ENCODE assay signal across 29 cellular contexts in genomic region chr12:131690320-131690719, GRCh38.
"Had no signal": no experiment of that assay in that cellular context is flagged by ENCODE, and none has a peak within 500 bp of the region (broad histone marks: within the 10 kb centered on the region; RNA-seq: fewer than 3 reads in every experiment).

No MANE protein-coding gene starts in this region.

- H3K27ac Mint-ChIP-seq: activated CD4-positive, alpha-beta T cell treated with anti-CD3 and anti-CD28 coated beads for 36 hours; activated CD8-positive, alpha-beta T cell treated with anti-CD3 and anti-CD28 coated beads for 36 hours; activated naive CD4-positive, alpha-beta T cell treated with anti-CD3 and anti-CD28 coated beads, Interleukin-2, amount 10 ng/mL, durations not matched to agents 7 days and 5 days; activated naive CD4-positive, alpha-beta T cell treated with anti-CD3 and anti-CD28 coated beads, Interleukin-2, amount 50 U/mL, for 72 hours; activated naive CD8-positive, alpha-beta T cell treated with anti-CD3 and anti-CD28 coated beads, Interleukin-2, amount 10 ng/mL, durations not matched to agents 7 days and 5 days; activated T-cell treated with anti-CD3 and anti-CD28 coated beads, Interleukin-2, amount 50 U/mL, for 24 hours; activated T-cell treated with anti-CD3 and anti-CD28 coated beads, Interleukin-2, amount 50 U/mL, for 72 hours; brain; dendritic cell treated with granulocyte-macrophage colony-stimulating factor and Interleukin-4, amounts not matched to agents 40 ng/mL and 50 ng/mL, for 4 days had no signal

- H3K9me3 ChIP-seq: ascending aorta, esophagus muscularis mucosa, gastrocnemius medialis, heart left ventricle had no signal

- ATAC-seq: activated CD4-positive, alpha-beta T cell treated with anti-CD3 and anti-CD28 coated beads for 36 hours; activated CD8-positive, alpha-beta T cell treated with anti-CD3 and anti-CD28 coated beads for 36 hours; activated naive CD4-positive, alpha-beta T cell treated with anti-CD3 and anti-CD28 coated beads, Interleukin-2, amount 50 U/mL, for 72 hours; activated T-cell treated with anti-CD3 and anti-CD28 coated beads, Interleukin-2, amount 50 U/mL, for 72 hours; foreskin keratinocyte; gastrocnemius medialis; heart left ventricle had no signal

- H3K4me3 ChIP-seq: ascending aorta, breast epithelium, cardiac muscle cell, coronary artery, dorsolateral prefrontal cortex, esophagus muscularis mucosa, gastrocnemius medialis, heart left ventricle had no signal

- H3K27me3 ChIP-seq: ascending aorta, cardiac muscle cell, foreskin keratinocyte had no signal

- H3K4me3 Mint-ChIP-seq: activated CD4-positive, alpha-beta T cell treated with anti-CD3 and anti-CD28 coated beads for 36 hours; activated CD8-positive, alpha-beta T cell treated with anti-CD3 and anti-CD28 coated beads for 36 hours; activated naive CD4-positive, alpha-beta T cell treated with anti-CD3 and anti-CD28 coated beads, Interleukin-2, amount 10 ng/mL, durations not matched to agents 7 days and 5 days; activated naive CD8-positive, alpha-beta T cell treated with anti-CD3 and anti-CD28 coated beads, Interleukin-2, amount 10 ng/mL, durations not matched to agents 7 days and 5 days; activated T-cell treated with anti-CD3 and anti-CD28 coated beads, Interleukin-2, amount 50 U/mL, for 24 hours; activated T-cell treated with anti-CD3 and anti-CD28 coated beads, Interleukin-2, amount 50 U/mL, for 72 hours; brain; central memory CD8-positive, alpha-beta T cell; dendritic cell treated with granulocyte-macrophage colony-stimulating factor and Interleukin-4, amounts not matched to agents 40 ng/mL and 50 ng/mL, for 4 days had no signal

- H3K9me3 Mint-ChIP-seq: activated T-cell treated with anti-CD3 and anti-CD28 coated beads, Interleukin-2, amount 50 U/mL, for 24 hours; central memory CD8-positive, alpha-beta T cell had no signal

- DNase-seq: activated CD4-positive, alpha-beta T cell treated with anti-CD3 and anti-CD28 coated beads for 36 hours; activated CD4-positive, alpha-beta T cell treated with anti-CD3 and anti-CD28 coated beads, Interleukin-2, amount 50 U/mL, for 1 hour; activated CD4-positive, alpha-beta T cell treated with anti-CD3 and anti-CD28 coated beads, Interleukin-2, amount 50 U/mL, for 48 hours; activated CD4-positive, CD25-positive, alpha-beta regulatory T cell; activated CD4-positive, CD25-positive, alpha-beta regulatory T cell treated with anti-CD3 and anti-CD28 coated beads, Interleukin-2, amount 50 U/mL, for 72 hours; activated CD8-positive, alpha-beta T cell treated with anti-CD3 and anti-CD28 coated beads for 36 hours; activated gamma-delta T cell; activated naive CD4-positive, alpha-beta T cell; activated naive CD4-positive, alpha-beta T cell treated with anti-CD3 and anti-CD28 coated beads, Interleukin-2, amount 10 ng/mL, durations not matched to agents 7 days and 5 days; activated naive CD8-positive, alpha-beta T cell treated with anti-CD3 and anti-CD28 coated beads, Interleukin-2, amount 10 ng/mL, durations not matched to agents 7 days and 5 days; activated T-cell treated with anti-CD3 and anti-CD28 coated beads, Interleukin-2, amount 50 U/mL, for 24 hours; activated T-cell treated with anti-CD3 and anti-CD28 coated beads, Interleukin-2, amount 50 U/mL, for 72 hours; dorsolateral prefrontal cortex; effector memory CD4-positive, alpha-beta T cell; erythroblast; foreskin keratinocyte; gastrocnemius medialis; glutamatergic neuron; heart left ventricle; T-helper 2 cell had no signal

- H3K27ac ChIP-seq: ascending aorta, breast epithelium, cardiac muscle cell, coronary artery, dorsolateral prefrontal cortex, esophagus muscularis mucosa, foreskin keratinocyte, gastrocnemius medialis, heart left ventricle had no signal

- H3K4me1 Mint-ChIP-seq: activated CD4-positive, alpha-beta T cell treated with anti-CD3 and anti-CD28 coated beads for 36 hours; activated naive CD4-positive, alpha-beta T cell treated with anti-CD3 and anti-CD28 coated beads, Interleukin-2, amount 10 ng/mL, durations not matched to agents 7 days and 5 days; activated naive CD8-positive, alpha-beta T cell treated with anti-CD3 and anti-CD28 coated beads, Interleukin-2, amount 10 ng/mL, durations not matched to agents 7 days and 5 days; brain; central memory CD8-positive, alpha-beta T cell had no signal

- H3K36me3 ChIP-seq: ascending aorta, breast epithelium, cardiac muscle cell, esophagus muscularis mucosa, gastrocnemius medialis, heart left ventricle had no signal

- H3K27me3 Mint-ChIP-seq: activated CD8-positive, alpha-beta T cell treated with anti-CD3 and anti-CD28 coated beads for 36 hours; activated naive CD4-positive, alpha-beta T cell treated with anti-CD3 and anti-CD28 coated beads, Interleukin-2, amount 10 ng/mL, durations not matched to agents 7 days and 5 days; activated naive CD8-positive, alpha-beta T cell treated with anti-CD3 and anti-CD28 coated beads, Interleukin-2, amount 10 ng/mL, durations not matched to agents 7 days and 5 days; dendritic cell treated with granulocyte-macrophage colony-stimulating factor and Interleukin-4, amounts not matched to agents 40 ng/mL and 50 ng/mL, for 4 days had no signal

- H3K36me3 Mint-ChIP-seq: activated naive CD4-positive, alpha-beta T cell treated with anti-CD3 and anti-CD28 coated beads, Interleukin-2, amount 10 ng/mL, durations not matched to agents 7 days and 5 days; activated naive CD4-positive, alpha-beta T cell treated with anti-CD3 and anti-CD28 coated beads, Interleukin-2, amount 50 U/mL, for 72 hours; activated naive CD8-positive, alpha-beta T cell treated with anti-CD3 and anti-CD28 coated beads, Interleukin-2, amount 10 ng/mL, durations not matched to agents 7 days and 5 days; brain had no signal

- H3K4me1 ChIP-seq: ascending aorta, breast epithelium, esophagus muscularis mucosa, foreskin keratinocyte, gastrocnemius medialis, heart left ventricle had no signal
